Comparison of ENCODE assay signal across 15 cellular contexts in genomic region chr2:202249521-202249850, GRCh38. TPM values are rescaled to one million over a fixed set of nuclear protein-coding genes. Genes with fewer than 3 reads are reported as not detected.
DNase-seq lines count a peak whose midpoint lies in the region; ATAC-seq and TF ChIP-seq lines count a peak whose summit lies in the region.
"Had no signal": no experiment of that assay in that cellular context is flagged by ENCODE, and none has a peak within 500 bp of the region (broad histone marks: within the 10 kb centered on the region; RNA-seq: fewer than 3 reads in every experiment).

No MANE protein-coding gene starts in this region.

- H3K9ac ChIP-seq in iPS-20b (ENCODE audit: low read depth, low read length) = peak overlapping the region; percentile 35; the same call in 1 of the 2 replicates

- H3K36me3 ChIP-seq in iPS-20b (ENCODE audit: insufficient read depth, low read depth, low read length) = no peaks in the 10 kb centered on the region
- no peaks in the 10 kb centered on the region for H3K36me3 ChIP-seq in thyroid gland
- H3K36me3 ChIP-seq: spleen had no signal

- peak overlapping the region; percentile 38 for H3K4me3 ChIP-seq in iPS-20b (ENCODE audit: low read length)
- no peak overlapping the region for H3K4me3 ChIP-seq in thyroid gland (replicated peaks in 1 of 3)
- H3K4me3 ChIP-seq: spleen had no signal

- 79 to 82% methylated on average over 4 of the region's 4 CpGs for WGBS in thyroid gland, 2 donors

- H3K36me3 Mint-ChIP-seq in stimulated activated naive CD8-positive, alpha-beta T cell treated with anti-CD3 and anti-CD28 coated beads, Interleukin-15, Interleukin-2, amounts not matched to agents 100 ng/mL and 50 ng/mL, for 24 hours (ENCODE audit: low read depth) = no peaks in the 10 kb centered on the region
- peaks cover 4% of the 10 kb centered on the region for H3K36me3 Mint-ChIP-seq in WTC11

- no peak for TF ChIP-seq POLR2A in thyroid gland (IDR thresholded peaks at IDR 0.05)

- no peak for TF ChIP-seq CTCF in WTC11 (IDR thresholded peaks at IDR 0.05)
- TF ChIP-seq CTCF in thyroid gland (IDR thresholded peaks at IDR 0.05) = no peak

- H3K9me3 Mint-ChIP-seq in stimulated activated naive CD8-positive, alpha-beta T cell treated with anti-CD3 and anti-CD28 coated beads, Interleukin-15, Interleukin-2, amounts not matched to agents 100 ng/mL and 50 ng/mL, for 24 hours = no peaks in the 10 kb centered on the region
- H3K9me3 Mint-ChIP-seq in WTC11 = peaks cover 6% of the 10 kb centered on the region

- DNase-seq in stimulated activated naive CD8-positive, alpha-beta T cell treated with anti-CD3 and anti-CD28 coated beads, Interleukin-15, Interleukin-2, amounts not matched to agents 100 U/mL and 50 U/mL, for 24 hours = no peak
- no peak for DNase-seq in WTC11 (ENCODE audit: low spot score)
- no peak for DNase-seq in inferior parietal cortex (ENCODE audit: extremely low spot score)
- DNase-seq in activated T-cell treated with anti-CD3 and anti-CD28 coated beads, Interleukin-2, amount 50 U/mL, for 48 hours = no peak
- DNase-seq in thyroid gland = no peak
- DNase-seq in NCI-H2029 treated with DMSO at 0.1 percent for 48 hours (lab: John Stamatoyannopoulos, UW) = no peak
- DNase-seq: Caco-2, midbrain, NCI-H2171 treated with DMSO at 0.1 percent for 48 hours, OCI-M1, spleen, substantia nigra had no signal

- POLR2A ChIA-PET in WTC11 (lab: Charles Lee) = interaction anchor here (0.7 to 0.9 kb wide), 4 partner anchors 127 to 1035 kb away, joined by 3 to 4 read pairs (median 4); partner anchors contain the start of gene BMPR2

- H3K27ac ChIP-seq in iPS-20b (ENCODE audit: low read length) = no peak overlapping the region
- no peak overlapping the region for H3K27ac ChIP-seq in thyroid gland
- H3K27ac ChIP-seq: spleen had no signal

- H3K4me1 ChIP-seq in iPS-20b (ENCODE audit: insufficient read depth, low read length) (no peaks in the 10 kb centered on the region; the same call in 1 of the 2 replicates), thyroid gland (no peaks in the 10 kb centered on the region)
- H3K4me1 ChIP-seq: Caco-2, spleen had no signal

- peak overlapping the region; percentile 58 for H3K27ac Mint-ChIP-seq in stimulated activated naive CD8-positive, alpha-beta T cell treated with anti-CD3 and anti-CD28 coated beads, Interleukin-15, Interleukin-2, amounts not matched to agents 100 ng/mL and 50 ng/mL, for 24 hours
- peak overlapping the region; percentile 99 for H3K27ac Mint-ChIP-seq in WTC11

- intact Hi-C loops in thyroid gland (cut with DNase I) = no loop called here

- CTCF ChIA-PET in WTC11 (lab: Charles Lee) = interaction anchor here (0.7 kb wide), 1 partner anchor 53 kb away, joined by 3 read pairs; no protein-coding TSS in a partner anchor

- ATAC-seq in stimulated activated naive CD8-positive, alpha-beta T cell treated with anti-CD3 and anti-CD28 coated beads, Interleukin-15, Interleukin-2, amounts not matched to agents 100 U/mL and 50 U/mL, for 24 hours = no peak
- peak; percentile 11 for ATAC-seq in WTC11
- ATAC-seq: activated CD4-positive, CD25-positive, alpha-beta regulatory T cell treated with anti-CD3 and anti-CD28 coated beads, Interleukin-2, amount 50 U/mL, for 24 hours had no signal

- no peaks in the 10 kb centered on the region for H3K27me3 ChIP-seq in iPS-20b (ENCODE audit: insufficient read depth, low read length)
- no peaks in the 10 kb centered on the region for H3K27me3 ChIP-seq in thyroid gland
- H3K27me3 ChIP-seq: spleen had no signal

- no peaks in the 10 kb centered on the region for H3K9me3 ChIP-seq in iPS-20b (ENCODE audit: insufficient read depth, low read depth, low read length)
- no peaks in the 10 kb centered on the region for H3K9me3 ChIP-seq in thyroid gland
- H3K9me3 ChIP-seq: Caco-2, spleen had no signal

- peaks cover 4% of the 10 kb centered on the region for H3K27me3 Mint-ChIP-seq in stimulated activated naive CD8-positive, alpha-beta T cell treated with anti-CD3 and anti-CD28 coated beads, Interleukin-15, Interleukin-2, amounts not matched to agents 100 ng/mL and 50 ng/mL, for 24 hours
- peaks cover 2% of the 10 kb centered on the region; the same call in 1 of the 2 replicates for H3K27me3 Mint-ChIP-seq in WTC11 (ENCODE audit: low read depth)

- no peak overlapping the region for H3K4me3 Mint-ChIP-seq in stimulated activated naive CD8-positive, alpha-beta T cell treated with anti-CD3 and anti-CD28 coated beads, Interleukin-15, Interleukin-2, amounts not matched to agents 100 ng/mL and 50 ng/mL, for 24 hours
- H3K4me3 Mint-ChIP-seq in WTC11 = peak overlapping the region; percentile 57

- peaks cover 6% of the 10 kb centered on the region for H3K4me1 Mint-ChIP-seq in stimulated activated naive CD8-positive, alpha-beta T cell treated with anti-CD3 and anti-CD28 coated beads, Interleukin-15, Interleukin-2, amounts not matched to agents 100 ng/mL and 50 ng/mL, for 24 hours (ENCODE audit: low read depth)
- H3K4me1 Mint-ChIP-seq in WTC11 = peaks cover 17% of the 10 kb centered on the region

TF ChIP-seq in WTC11, 78 proteins besides CTCF, POLR2A, EP300 and RAD21 (continues in another document):
- TF ChIP-seq GRHL2 (CRISPR knock-in tag; IDR thresholded peaks at IDR 0.05; ENCODE audit: insufficient replicate concordance, severe bottlenecking) (no peak), ATF3 (CRISPR knock-in tag; conservative IDR thresholded peaks at IDR 0.05) (no peak), KAT7 (CRISPR knock-in tag; IDR thresholded peaks at IDR 0.05; ENCODE audit: borderline replicate concordance) (no peak), FOXJ3 (CRISPR knock-in tag; IDR thresholded peaks at IDR 0.05; ENCODE audit: borderline replicate concordance) (no peak), AFF4 (CRISPR knock-in tag; IDR thresholded peaks at IDR 0.05; ENCODE audit: borderline replicate concordance) (no peak), MYBL2 (CRISPR knock-in tag; IDR thresholded peaks at IDR 0.05) (no peak), PREB (CRISPR knock-in tag; IDR thresholded peaks at IDR 0.05; ENCODE audit: borderline replicate concordance) (no peak), TCF7 (CRISPR knock-in tag; IDR thresholded peaks at IDR 0.05; ENCODE audit: low read depth) (no peak), NR1H2 (CRISPR knock-in tag; IDR thresholded peaks at IDR 0.05) (no peak), SP1 (CRISPR knock-in tag; conservative IDR thresholded peaks at IDR 0.05) (no peak), JUN (CRISPR knock-in tag; IDR thresholded peaks at IDR 0.05) (no peak)

RNA-seq across cellular contexts. Expression of gene SUMO1, which starts 11.1 kb away (rescaled TPM):
- 172 to 181 TPM (median 172 TPM) in 3 replicates for total RNA-seq in WTC11 (2021)
- total RNA-seq in thyroid gland = 100 to 1,000 TPM in 2 of 4 donors, 10 to 100 TPM in 2; 91.0 to 121 (median 102) TPM

RNA-seq across cellular contexts. Expression of gene NOP58, which starts 16.1 kb away (rescaled TPM):
- total RNA-seq in WTC11 (2021) (124 to 136 TPM (median 129 TPM) in 3 replicates), thyroid gland (100 to 1,000 TPM in 2 of 4 donors, 10 to 100 TPM in 2; 68.2 to 151 (median 90.3) TPM)
